28 cellular contexts compared by ENCODE assay signal in the genomic region with DNA sequence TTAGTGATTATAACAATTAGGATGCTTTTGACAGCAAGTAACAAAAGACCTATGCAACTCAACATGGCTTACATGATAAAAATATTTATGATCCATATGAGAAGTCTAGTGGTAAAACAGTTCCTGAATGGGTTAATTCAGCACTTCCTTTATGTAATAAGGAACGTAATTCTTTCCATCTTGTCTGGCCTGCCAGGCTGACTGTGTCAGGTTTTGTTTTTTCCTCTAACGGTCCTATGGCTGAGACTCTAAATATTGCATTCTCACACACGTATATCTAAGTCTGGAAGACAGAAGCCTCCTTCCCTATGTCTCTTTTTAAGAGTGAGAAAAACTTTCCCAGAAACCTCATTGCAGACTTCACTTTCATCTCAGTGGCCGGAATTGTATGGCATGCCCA.
"Had no signal": no experiment of that assay in that cellular context is flagged by ENCODE, and none has a peak within 500 bp of the region (broad histone marks: within the 10 kb centered on the region; RNA-seq: fewer than 3 reads in every experiment).

No MANE protein-coding gene starts in this region.

- DNase-seq: hypothalamus; immature natural killer cell; kidney; left colon; left lung; lower lobe of right lung; mesendoderm; naive B cell; natural killer cell; nephron progenitor cell; ovary; retina; right cardiac atrium; stimulated activated CD4-positive, alpha-beta T cell treated with anti-CD3 and anti-CD28 coated beads, Interleukin-12 subunit alpha, Interleukin-12 subunit beta, amount 100 ng/mL, for 4 hours; stimulated activated CD4-positive, alpha-beta T cell treated with anti-CD3 and anti-CD28 coated beads, Interleukin-15, amount 100 ng/mL, for 24 hours; stimulated activated CD4-positive, alpha-beta T cell treated with anti-CD3 and anti-CD28 coated beads, Interleukin-2, amount 100 ng/mL, for 24 hours; stimulated activated CD4-positive, alpha-beta T cell treated with anti-CD3 and anti-CD28 coated beads, Interleukin-4, amount 100 ng/mL, for 1 hour; stimulated activated naive B cell treated with anti-CD40 and anti-IgM and Interleukin-4, amounts not matched to agents 10 μg/mL and 1 μg/mL and 100 μg/mL, for 72 hours; stimulated activated naive CD8-positive, alpha-beta T cell treated with anti-CD3 and anti-CD28 coated beads, Interleukin-15, Interleukin-2, amounts not matched to agents 100 U/mL and 50 U/mL, for 24 hours; stomach; testis; thyroid gland; transverse colon; upper lobe of left lung had no signal

- FAIRE-seq: islet of Langerhans, kidney had no signal

- H3K36me3 ChIP-seq: left lung, lower lobe of right lung, ovary, prostate gland, stomach, thyroid gland, transverse colon, upper lobe of left lung, vagina had no signal

- H3K4me3 ChIP-seq: left lung, lower lobe of right lung, ovary, prostate gland, skin epidermis, stomach, testis, thyroid gland, transverse colon, upper lobe of left lung, vagina had no signal

- H3K4me1 ChIP-seq: left lung, lower lobe of right lung, prostate gland, testis, transverse colon, upper lobe of left lung had no signal

- H3K27ac ChIP-seq: left lung, lower lobe of right lung, ovary, prostate gland, skin epidermis, stomach, testis, thyroid gland, transverse colon, upper lobe of left lung, vagina had no signal

- H3K27me3 ChIP-seq: left lung, ovary, stomach, testis, thyroid gland, transverse colon, upper lobe of left lung, vagina had no signal

- H3K9me3 ChIP-seq: left lung, lower lobe of right lung, ovary, prostate gland, stomach, testis, thyroid gland, transverse colon, upper lobe of left lung, vagina had no signal
